In genomic region chr3:55668359-55668758, GRCh38 we compare ENCODE assay signal across 29 cellular contexts.
DNase-seq lines count a peak whose midpoint lies in the region; ATAC-seq and TF ChIP-seq lines count a peak whose summit lies in the region.
"Had no signal": no experiment of that assay in that cellular context is flagged by ENCODE, and none has a peak within 500 bp of the region (broad histone marks: within the 10 kb centered on the region; RNA-seq: fewer than 3 reads in every experiment).

No MANE protein-coding gene starts in this region.

- no peaks in the 10 kb centered on the region for H3K79me1 ChIP-seq in IMR-90 (ENCODE audit: low read depth in 1 of 2, low read length in 2 of 2)

- H3K36me3 Mint-ChIP-seq in activated naive CD4-positive, alpha-beta T cell treated with anti-CD3 and anti-CD28 coated beads, Interleukin-2, amount 10 ng/mL, durations not matched to agents 7 days and 5 days = no peaks in the 10 kb centered on the region
- H3K36me3 Mint-ChIP-seq: activated naive CD8-positive, alpha-beta T cell treated with anti-CD3 and anti-CD28 coated beads, Interleukin-2, amount 10 ng/mL, durations not matched to agents 7 days and 5 days had no signal

- H3K27ac ChIP-seq in IMR-90 (ENCODE audit: insufficient read depth, low read length) = no peak overlapping the region
- H3K27ac ChIP-seq: BLaER1, pancreas, Peyer's patch, tibial nerve had no signal

- H2BK120ac ChIP-seq in IMR-90 (ENCODE audit: low read depth, low read length) = peak overlapping the region; percentile 70

- H3K27me3 ChIP-seq in IMR-90 (ENCODE audit: control insufficient read depth, insufficient read depth, low read length) = no peaks in the 10 kb centered on the region
- H3K27me3 ChIP-seq: BLaER1, pancreas, Peyer's patch, tibial nerve had no signal

- H3K9me1 ChIP-seq in IMR-90 (ENCODE audit: insufficient read depth, low read length) = no peaks in the 10 kb centered on the region

- dilution Hi-C loops in IMR-90 (cut with HindIII; ENCODE audit: low sequenced_read_pairs, unreplicated experiment) = no loop called here

- 0 out of 3 replicates have a peak overlapping the region, but pooled peaks have one; percentile 86 for H2BK15ac ChIP-seq in IMR-90 (ENCODE audit: low read depth, low read length)

- H2BK20ac ChIP-seq in IMR-90 (ENCODE audit: low read depth, low read length) = peak overlapping the region; percentile 66; the same call in 1 of the 2 replicates

- H3K4me2 ChIP-seq in IMR-90 (ENCODE audit: low read depth, low read length) = no peak overlapping the region
- H3K4me2 ChIP-seq: BLaER1 had no signal

- no peak overlapping the region for H3K18ac ChIP-seq in IMR-90 (ENCODE audit: low read depth, low read length)

- peak; percentile 14 for ATAC-seq in IMR-90 (ENCODE audit: low read depth)
- ATAC-seq: mucosa of descending colon, pancreas had no signal

- H3K9me3 Mint-ChIP-seq in activated naive CD4-positive, alpha-beta T cell treated with anti-CD3 and anti-CD28 coated beads, Interleukin-2, amount 10 ng/mL, durations not matched to agents 7 days and 5 days = no peaks in the 10 kb centered on the region
- H3K9me3 Mint-ChIP-seq: activated naive CD8-positive, alpha-beta T cell treated with anti-CD3 and anti-CD28 coated beads, Interleukin-2, amount 10 ng/mL, durations not matched to agents 7 days and 5 days; activated T-helper 2 cell treated with anti-CD3 and anti-CD28 coated beads, Interferon-gamma antibody, Interleukin-2, Interleukin-4, amounts not matched to agents 10 μg/mL and 5 μg/mL and 100 μg/mL, durations not matched to agents 14 hours and 24 hours and 36 hours; nephron progenitor cell had no signal

- H3K56ac ChIP-seq in IMR-90 (ENCODE audit: extremely low read depth, insufficient read depth, low read length) = no peak overlapping the region

- no peak for TF ChIP-seq RAD21 in IMR-90 (IDR thresholded peaks at IDR 0.05; ENCODE audit: low read length)

- 0 out of 2 replicates have a peak overlapping the region, but pooled peaks have one; percentile 5 for H3K14ac ChIP-seq in IMR-90 (replicated peaks; ENCODE audit: low read depth, low read length)

- H2AK9ac ChIP-seq in IMR-90 (replicated peaks; ENCODE audit: low read depth, low read length, poor library complexity) = no peak overlapping the region

- no peak overlapping the region for H4K5ac ChIP-seq in IMR-90 (ENCODE audit: low read depth, low read length)

- TF ChIP-seq CTCF in AG10803 (conservative IDR thresholded peaks at IDR 0.05; ENCODE audit: low read length) (no peak), IMR-90 (conservative IDR thresholded peaks at IDR 0.05; ENCODE audit: low read depth, low read length) (no peak)

- H2AFZ ChIP-seq in IMR-90 (replicated peaks; ENCODE audit: low read length, poor library complexity) = no peak overlapping the region

- H3K4me1 Mint-ChIP-seq in activated naive CD4-positive, alpha-beta T cell treated with anti-CD3 and anti-CD28 coated beads, Interleukin-2, amount 10 ng/mL, durations not matched to agents 7 days and 5 days = peaks cover 7% of the 10 kb centered on the region
- H3K4me1 Mint-ChIP-seq: activated CD4-positive, alpha-beta memory T cell treated with anti-CD3 and anti-CD28 coated beads, Interleukin-2, amount 10 ng/mL, durations not matched to agents 7 days and 5 days had no signal

- TF ChIP-seq POLR2A in IMR-90 (IDR thresholded peaks at IDR 0.05; ENCODE audit: low read depth, low read length) = no peak

- intact Hi-C loops in IMR-90 (cut with micrococcal nuclease) = no loop called here

- WGBS in IMR-90 (ENCODE audit: extremely low coverage in 2 of 2, insufficient read length in 1 of 2), 2 experiments = no CpG with 5 or more reads among the region's 4 CpGs

- H3K4me3 Mint-ChIP-seq in activated naive CD4-positive, alpha-beta T cell treated with anti-CD3 and anti-CD28 coated beads, Interleukin-2, amount 10 ng/mL, durations not matched to agents 7 days and 5 days = no peak overlapping the region
- H3K4me3 Mint-ChIP-seq: activated CD4-positive, alpha-beta memory T cell treated with anti-CD3 and anti-CD28 coated beads, Interleukin-2, amount 10 ng/mL, durations not matched to agents 7 days and 5 days; activated naive CD8-positive, alpha-beta T cell treated with anti-CD3 and anti-CD28 coated beads, Interleukin-2, amount 10 ng/mL, durations not matched to agents 7 days and 5 days; nephron progenitor cell; T-helper 1 cell treated with Interleukin-12 subunit alpha and Interleukin-12 subunit beta and Interleukin-4 antibody, amounts not matched to agents 30 μg/mL and 1 μg/mL, for 36 hours had no signal

- no peaks in the 10 kb centered on the region for H3K36me3 ChIP-seq in IMR-90 (ENCODE audit: control insufficient read depth, insufficient read depth, low read length)
- H3K36me3 ChIP-seq: BLaER1, HAP-1, pancreas, Peyer's patch, tibial nerve had no signal

- BruUV-seq in IMR-90 (replicated peaks; lab: Mats Ljungman, UMichigan) = no TSS peak

- peak overlapping the region; percentile 47; the same call in 1 of the 2 replicates for H3K4ac ChIP-seq in IMR-90 (ENCODE audit: low read depth, low read length)

- H2BK5ac ChIP-seq in IMR-90 (ENCODE audit: low read depth, low read length, poor library complexity, severe bottlenecking) = peak overlapping the region; percentile 31

- H3K4me3 ChIP-seq in AG10803 (ENCODE audit: low read length) (no peak overlapping the region), IMR-90 (ENCODE audit: insufficient read depth, low read depth, low read length) (no peak overlapping the region)
- H3K4me3 ChIP-seq: BLaER1, HAP-1, mucosa of descending colon, pancreas, Peyer's patch, tibial nerve had no signal

- H3K27ac Mint-ChIP-seq in activated naive CD4-positive, alpha-beta T cell treated with anti-CD3 and anti-CD28 coated beads, Interleukin-2, amount 10 ng/mL, durations not matched to agents 7 days and 5 days = no peak overlapping the region
- H3K27ac Mint-ChIP-seq: activated CD4-positive, alpha-beta memory T cell treated with anti-CD3 and anti-CD28 coated beads, Interleukin-2, amount 10 ng/mL, durations not matched to agents 7 days and 5 days; activated naive CD8-positive, alpha-beta T cell treated with anti-CD3 and anti-CD28 coated beads, Interleukin-2, amount 10 ng/mL, durations not matched to agents 7 days and 5 days; activated T-helper 2 cell treated with anti-CD3 and anti-CD28 coated beads, Interferon-gamma antibody, Interleukin-2, Interleukin-4, amounts not matched to agents 10 μg/mL and 5 μg/mL and 100 μg/mL, durations not matched to agents 14 hours and 24 hours and 36 hours; nephron progenitor cell; T-helper 1 cell treated with Interleukin-12 subunit alpha and Interleukin-12 subunit beta and Interleukin-4 antibody, amounts not matched to agents 30 μg/mL and 1 μg/mL, for 36 hours had no signal

- H3K23ac ChIP-seq in IMR-90 (ENCODE audit: low read depth, low read length) = no peak overlapping the region

- DNase-seq in AG10803 (ENCODE audit: low read depth) (peak; percentile 13), IMR-90 (peak; percentile 43), astrocyte of the hippocampus (ENCODE audit: low read depth, low spot score) (peak; percentile 30), myocyte (ENCODE audit: low read depth) (peak; percentile 71), activated gamma-delta T cell (lab: John Stamatoyannopoulos, UW) (no peak), DMS 273 treated with DMSO at 0.1 percent for 48 hours (lab: John Stamatoyannopoulos, UW) (no peak), NCI-H1694 (lab: John Stamatoyannopoulos, UW) (no peak)
- DNase-seq in activated naive CD4-positive, alpha-beta T cell treated with anti-CD3 and anti-CD28 coated beads, Interleukin-2, amount 10 ng/mL, durations not matched to agents 7 days and 5 days = no peak
- DNase-seq: activated CD4-positive, alpha-beta memory T cell treated with anti-CD3 and anti-CD28 coated beads, Interleukin-2, amount 10 ng/mL, durations not matched to agents 7 days and 5 days; activated CD4-positive, alpha-beta T cell treated with anti-CD3 and anti-CD28 coated beads for 1 hour; activated naive CD8-positive, alpha-beta T cell treated with anti-CD3 and anti-CD28 coated beads, Interleukin-2, amount 10 ng/mL, durations not matched to agents 7 days and 5 days; cerebellar nuclear complex; DMS53; Kasumi-1; mucosa of descending colon; NCI-H187; NCI-H69; nephron progenitor cell; pancreas; Peyer's patch; retina; small intestine; stimulated activated CD4-positive, alpha-beta T cell treated with anti-CD3 and anti-CD28 coated beads, Interleukin-1b, Interleukin-23, amount 100 ng/mL, for 48 hours; stimulated activated CD8-positive, alpha-beta memory T cell treated with anti-CD3 and anti-CD28 coated beads, Interleukin-4, amount 100 ng/mL, for 48 hours had no signal

- in situ Hi-C loops in IMR-90 (cut with MboI; ENCODE audit: low sequenced_read_pairs) = no loop called here

- H2AK5ac ChIP-seq in IMR-90 (ENCODE audit: low read depth, low read length) = peak overlapping the region; percentile 69

- peak overlapping the region in 1 of 2 experiments; percentile 40; a peak in 1 of 4 replicates for H4K8ac ChIP-seq in IMR-90 (ENCODE audit: low read depth in 2 of 2, low read length in 2 of 2)

- peaks cover 4% of the 10 kb centered on the region for H3K27me3 Mint-ChIP-seq in activated naive CD4-positive, alpha-beta T cell treated with anti-CD3 and anti-CD28 coated beads, Interleukin-2, amount 10 ng/mL, durations not matched to agents 7 days and 5 days
- H3K27me3 Mint-ChIP-seq: activated CD4-positive, alpha-beta memory T cell treated with anti-CD3 and anti-CD28 coated beads, Interleukin-2, amount 10 ng/mL, durations not matched to agents 7 days and 5 days had no signal

- no peaks in the 10 kb centered on the region for H4K20me1 ChIP-seq in IMR-90 (ENCODE audit: insufficient read depth, low read length)
- H4K20me1 ChIP-seq: BLaER1 had no signal

- no peak overlapping the region; the same call in 1 of the 2 replicates for H4K91ac ChIP-seq in IMR-90 (ENCODE audit: insufficient read depth, low read depth, low read length)

- CTCF ChIA-PET in IMR-90 (lab: Yijun Ruan, JAX) = no interaction called here
- CTCF ChIA-PET in activated naive CD4-positive, alpha-beta T cell treated with anti-CD3 and anti-CD28 coated beads, Interleukin-2, amount 10 ng/mL, durations not matched to agents 7 days and 5 days (lab: Charles Lee) = interaction anchor here (0.8 kb wide), 1 partner anchor 144 kb away, joined by 3 read pairs; no protein-coding TSS in a partner anchor

- H3K9me3 ChIP-seq in IMR-90 (ENCODE audit: control insufficient read depth, insufficient read depth, low read length) = no peaks in the 10 kb centered on the region
- H3K9me3 ChIP-seq: BLaER1, HAP-1, mucosa of descending colon, pancreas, Peyer's patch, tibial nerve had no signal

- H3K9ac ChIP-seq in IMR-90 (ENCODE audit: low read depth, low read length) = no peak overlapping the region
- H3K9ac ChIP-seq: BLaER1 had no signal

- POLR2A ChIA-PET in IMR-90 (lab: Charles Lee; ENCODE audit: unreplicated experiment) = no interaction called here

- peaks cover 1% of the 10 kb centered on the region; the same call in 1 of the 2 replicates for H3K4me1 ChIP-seq in IMR-90 (ENCODE audit: control insufficient read depth, insufficient read depth, low read length)
- H3K4me1 ChIP-seq: BLaER1, HAP-1, pancreas, tibial nerve had no signal

TF ChIP-seq in IMR-90, 13 proteins besides CTCF, POLR2A, EP300 and RAD21 (continues in another document):
- TF ChIP-seq BHLHE40 (IDR thresholded peaks at IDR 0.05; ENCODE audit: low read depth, low read length) (no peak), SMC3 (IDR thresholded peaks at IDR 0.05; ENCODE audit: low read depth, low read length) (no peak), RCOR1 (IDR thresholded peaks at IDR 0.05; ENCODE audit: insufficient replicate concordance, low read length) (no peak)

Comparison
In these comparisons a context has a peak if more than half of its experiments do, and no peak if none do; other contexts are left out.
1. DNase-seq: peak in AG10803 (single experiment), IMR-90 (single experiment), astrocyte of the hippocampus (single experiment) and myocyte (single experiment); none in activated naive CD4-positive, alpha-beta T cell treated with anti-CD3 and anti-CD28 coated beads, Interleukin-2, amount 10 ng/mL, durations not matched to agents 7 days and 5 days (single experiment), activated gamma-delta T cell (single experiment), DMS 273 treated with DMSO at 0.1 percent for 48 hours (single experiment) and NCI-H1694 (single experiment).